8 cellular contexts compared by ENCODE assay signal in the genomic region with DNA sequence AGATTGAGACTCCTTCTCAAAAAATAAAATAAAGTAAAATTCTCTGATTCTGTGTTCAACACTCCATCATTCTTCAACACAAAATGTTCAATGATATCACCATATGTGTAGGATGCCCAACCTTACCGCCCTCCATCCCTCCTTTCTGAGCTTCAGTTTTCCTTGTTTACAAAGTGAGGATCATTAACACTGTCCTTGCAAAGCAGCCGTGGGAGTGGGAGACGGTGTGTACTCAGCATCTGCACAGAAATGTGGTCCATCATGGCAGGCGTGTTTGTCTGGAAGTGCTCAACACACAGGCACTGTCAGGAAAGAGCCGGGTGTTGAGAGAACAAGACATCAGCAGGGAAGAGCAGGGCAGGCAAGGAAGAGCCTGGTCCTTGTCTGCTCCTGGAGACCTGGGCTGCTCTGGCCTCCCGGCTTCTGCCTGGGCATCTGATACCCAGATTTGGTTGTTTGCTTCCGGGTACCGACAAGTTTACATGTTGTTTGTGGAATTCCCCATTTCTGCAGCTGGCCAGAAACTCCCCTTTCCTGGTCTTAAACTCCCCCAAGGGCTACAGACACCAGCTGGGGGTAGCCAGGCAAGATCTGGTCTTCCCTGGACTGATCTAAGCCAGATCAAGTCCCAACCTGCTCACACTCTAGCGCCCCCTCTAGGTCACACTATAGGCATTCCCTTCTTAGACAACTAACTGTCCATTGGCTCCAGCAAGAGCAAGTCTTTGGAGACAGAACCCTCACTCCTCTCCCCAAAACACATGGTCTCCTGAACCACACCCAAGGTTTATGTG. TPM values are rescaled to one million over a fixed set of nuclear protein-coding genes. Genes with fewer than 3 reads are reported as not detected.
A peak's percentile ranks its signal among the peaks of the same experiment; 100 is the strongest.
DNase-seq lines count a peak whose midpoint lies in the region; ATAC-seq and TF ChIP-seq lines count a peak whose summit lies in the region.

No MANE protein-coding gene starts in this region.

- no peak overlapping the region for H2BK5ac ChIP-seq in neuronal stem cell (ENCODE audit: low read length)

- intact Hi-C loops in heart left ventricle (cut with DNase I) (no loop called here), tibial artery (cut with DNase I; ENCODE audit: low total_unique reads) (no loop called here)

- TF ChIP-seq POLR2A in heart left ventricle (IDR thresholded peaks at IDR 0.05): no peak

- no peak overlapping the region for H3K4me3 ChIP-seq in Jurkat, Clone E6-1 (ENCODE audit: low read length)
- H3K4me3 ChIP-seq in cardiac fibroblast (replicated peaks in 1 of 2; ENCODE audit: low read depth in 2 of 2, low read length in 2 of 2) (no peak overlapping the region), neuronal stem cell (ENCODE audit: low read length in 2 of 2) (no peak overlapping the region), heart left ventricle (no peak overlapping the region), tibial artery (no peak overlapping the region)

- no CpG with 5 or more reads among the region's 9 CpGs for WGBS in neuronal stem cell (ENCODE audit: extremely low coverage in 2 of 2, insufficient read length in 2 of 2, insufficient replicate concordance in 1 of 2), 2 donors
- WGBS in heart left ventricle, 4 donors: 62 to 73% (median 65%) methylated on average over 9 of the region's 9 CpGs

- H3K27me3 ChIP-seq in neuronal stem cell (ENCODE audit: control insufficient read depth in 3 of 3, insufficient read depth in 3 of 3, low read depth in 1 of 3, low read length in 3 of 3) (peaks cover 0 to 15% (median 0%) of the 10 kb centered on the region in 3 experiments), heart left ventricle (peaks cover 0 to 6% (median 0%) of the 10 kb centered on the region in 9 donors), tibial artery (peaks cover 0 to 12% of the 10 kb centered on the region in 2 donors)

- no peak overlapping the region for H4K91ac ChIP-seq in neuronal stem cell (ENCODE audit: low read depth, low read length, poor library complexity)

- TF ChIP-seq CTCF in cardiac fibroblast (IDR thresholded peaks at IDR 0.05; ENCODE audit: low read depth, low read length): peak; percentile 40
- peak in 3 of 12 donors; percentile 8 to 11 (median 9) for TF ChIP-seq CTCF in heart left ventricle (IDR thresholded peaks at IDR 0.05)
- TF ChIP-seq CTCF in tibial artery (IDR thresholded peaks at IDR 0.05): no peak

- H3K36me3 ChIP-seq in neuronal stem cell (replicated peaks in 1 of 2; ENCODE audit: control insufficient read depth in 2 of 2, insufficient read depth in 2 of 2, low read length in 2 of 2): no peaks in the 10 kb centered on the region
- no peaks in the 10 kb centered on the region for H3K36me3 ChIP-seq in heart left ventricle
- H3K36me3 ChIP-seq in tibial artery: no peaks in the 10 kb centered on the region

- no peak overlapping the region for H4K8ac ChIP-seq in neuronal stem cell (ENCODE audit: low read depth, low read length)

- no peak overlapping the region for H3K14ac ChIP-seq in neuronal stem cell (ENCODE audit: low read length)

- peak overlapping the region; percentile 3 for H3K18ac ChIP-seq in neuronal stem cell (ENCODE audit: low read length)

- no peak overlapping the region for H2AFZ ChIP-seq in neuronal stem cell (ENCODE audit: low read length)

- H3K23ac ChIP-seq in neuronal stem cell (ENCODE audit: low read depth, low read length, poor library complexity): no peak overlapping the region

- H3K4me2 ChIP-seq in neuronal stem cell (ENCODE audit: insufficient read depth, low read length, poor library complexity, severe bottlenecking): no peak overlapping the region

- H3K4ac ChIP-seq in neuronal stem cell (ENCODE audit: low read length): no peak overlapping the region

- H3K9me3 ChIP-seq in neuronal stem cell (replicated peaks in 1 of 2; ENCODE audit: control insufficient read depth in 2 of 2, insufficient read depth in 1 of 2, low read depth in 1 of 2, low read length in 2 of 2) (no peaks in the 10 kb centered on the region), heart left ventricle (no peaks in the 10 kb centered on the region), tibial artery (no peaks in the 10 kb centered on the region)

- H3K79me1 ChIP-seq in neuronal stem cell (ENCODE audit: low read depth, low read length): no peaks in the 10 kb centered on the region

- DNase-seq in activated CD4-positive, alpha-beta T cell treated with anti-CD3 and anti-CD28 coated beads for 48 hours: peak; percentile 37
- no peak for DNase-seq in activated CD4-positive, alpha-beta T cell treated with anti-CD3 and anti-CD28 coated beads, Interleukin-2, amount 50 U/mL, for 1 hour
- DNase-seq in Jurkat, Clone E6-1 (ENCODE audit: low read depth, low spot score): peak; percentile 27
- peak in 1 of 2 donors; percentile 28 for DNase-seq in cardiac fibroblast (ENCODE audit: low read depth in 2 of 2)
- DNase-seq in neuronal stem cell (ENCODE audit: low spot score): peak; percentile 27
- no peak for DNase-seq in putamen (ENCODE audit: low spot score)
- no peak for DNase-seq in heart left ventricle
- no peak for DNase-seq in tibial artery

- no peak overlapping the region for H2BK15ac ChIP-seq in neuronal stem cell (ENCODE audit: low read length)

- no peak overlapping the region for H2BK120ac ChIP-seq in neuronal stem cell (ENCODE audit: low read depth, low read length)

- no peak overlapping the region for H3K27ac ChIP-seq in neuronal stem cell (replicated peaks; ENCODE audit: low read length)
- H3K27ac ChIP-seq in heart left ventricle: no peak overlapping the region
- no peak overlapping the region for H3K27ac ChIP-seq in tibial artery

- ATAC-seq in heart left ventricle: no peak

- no peaks in the 10 kb centered on the region for H3K4me1 ChIP-seq in neuronal stem cell (ENCODE audit: control insufficient read depth in 2 of 2, insufficient read depth in 1 of 2, low read depth in 1 of 2, low read length in 2 of 2)
- no peaks in the 10 kb centered on the region for H3K4me1 ChIP-seq in heart left ventricle
- H3K4me1 ChIP-seq in tibial artery: no peaks in the 10 kb centered on the region

- no peak overlapping the region for H2BK12ac ChIP-seq in neuronal stem cell (ENCODE audit: low read length)

- no peak overlapping the region for H2AK5ac ChIP-seq in neuronal stem cell (ENCODE audit: low read depth, low read length)

- H3K9ac ChIP-seq in neuronal stem cell (ENCODE audit: low read depth, low read length, poor library complexity): no peak overlapping the region

RNA-seq across cellular contexts. Expression of gene TTPAL, which starts 26.7 kb away (rescaled TPM):
- 7.4 TPM for polyA plus RNA-seq in Jurkat, Clone E6-1 (2012; ENCODE audit: insufficient read depth, insufficient read length)
- polyA plus RNA-seq in neuronal stem cell (2013, experiment 1 of 2): 7.4 TPM
- polyA plus RNA-seq in neuronal stem cell (2013, experiment 2 of 2): 7.4 TPM
- total RNA-seq in heart left ventricle: 1 to 10 TPM; 2.8 to 6.0 (median 4.2) TPM
- polyA plus RNA-seq in heart left ventricle: 1 to 10 TPM; 1.9 to 4.2 TPM

Comparison
In these comparisons a context has a peak if more than half of its experiments do, and no peak if none do; other contexts are left out.
1. DNase-seq: peak in activated CD4-positive, alpha-beta T cell treated with anti-CD3 and anti-CD28 coated beads for 48 hours (single experiment), Jurkat, Clone E6-1 (single experiment) and neuronal stem cell (single experiment); none in activated CD4-positive, alpha-beta T cell treated with anti-CD3 and anti-CD28 coated beads, Interleukin-2, amount 50 U/mL, for 1 hour (single experiment), putamen (single experiment), heart left ventricle (0 of 5) and tibial artery (0 of 2).